ENCODE assay signal across 8 cellular contexts in genomic region chr1:243354511-243355153, GRCh38.
DNase-seq lines count a peak whose midpoint lies in the region; ATAC-seq and TF ChIP-seq lines count a peak whose summit lies in the region.

No MANE protein-coding gene starts in this region.

- H3K36me3 ChIP-seq in adrenal gland (replicated peaks in 1 of 2) = peaks cover 0 to 4% of the 10 kb centered on the region in 2 donors

- no peaks in the 10 kb centered on the region for H3K9me3 Mint-ChIP-seq in activated T-helper 17 cell treated with anti-CD3 and anti-CD28 coated beads, Interleukin-2, amount 50 U/mL, for 72 hours
- peaks cover 0 to 2% (median 0%) of the 10 kb centered on the region in 7 donors for H3K9me3 Mint-ChIP-seq in naive B cell

- no peaks in the 10 kb centered on the region for H3K9me3 ChIP-seq in adrenal gland (replicated peaks in 1 of 3)

- ATAC-seq in GM18505 (IDR thresholded peaks at IDR 0.05; ENCODE audit: unreplicated experiment) (peak; percentile 82), naive B cell (ENCODE audit: low read depth in 2 of 2) (no peak), HG02763 (IDR thresholded peaks at IDR 0.05; ENCODE audit: unreplicated experiment) (no peak), HG03159 (IDR thresholded peaks at IDR 0.05; ENCODE audit: unreplicated experiment) (no peak)
- peak; percentile 80 for ATAC-seq in activated T-helper 17 cell treated with anti-CD3 and anti-CD28 coated beads, Interleukin-2, amount 50 U/mL, for 72 hours (replicated peaks)

- H3K4me1 ChIP-seq in adrenal gland (replicated peaks in 1 of 2) = peaks cover 12 to 15% of the 10 kb centered on the region in 2 donors

- no peaks in the 10 kb centered on the region for H3K27me3 Mint-ChIP-seq in activated T-helper 17 cell treated with anti-CD3 and anti-CD28 coated beads, Interleukin-2, amount 50 U/mL, for 72 hours
- H3K27me3 Mint-ChIP-seq in naive B cell = no peaks in the 10 kb centered on the region

- DNase-seq in HFF-Myc (ENCODE audit: extremely low read depth, low read depth) (no peak), naive B cell (no peak), adrenal gland (no peak), NCI-H526 (lab: John Stamatoyannopoulos, UW) (no peak)

- H3K27ac ChIP-seq in adrenal gland = peak overlapping the region in 2 of 5 donors; percentile 39 to 46

- H3K4me3 ChIP-seq in HFF-Myc (replicated peaks; ENCODE audit: low read depth, low read length) (0 out of 2 replicates have a peak overlapping the region, but pooled peaks have one; percentile 3), adrenal gland (peak overlapping the region in 2 of 4 donors; percentile 5 to 56)

- peaks cover 20% of the 10 kb centered on the region for H3K36me3 Mint-ChIP-seq in activated T-helper 17 cell treated with anti-CD3 and anti-CD28 coated beads, Interleukin-2, amount 50 U/mL, for 72 hours (ENCODE audit: low read depth)
- H3K36me3 Mint-ChIP-seq in naive B cell = peaks cover 8 to 17% of the 10 kb centered on the region in 2 donors

- intact Hi-C loops in adrenal gland (cut with DNase I) = no loop called here

- peak overlapping the region; percentile 45 for H3K27ac Mint-ChIP-seq in activated T-helper 17 cell treated with anti-CD3 and anti-CD28 coated beads, Interleukin-2, amount 50 U/mL, for 72 hours
- peak overlapping the region in 3 of 6 donors; percentile 24 to 73 (median 57) for H3K27ac Mint-ChIP-seq in naive B cell

- TF ChIP-seq CTCF in HFF-Myc (IDR thresholded peaks at IDR 0.05; ENCODE audit: low read depth, low read length, missing control alignments) (no peak), adrenal gland (IDR thresholded peaks at IDR 0.05) (no peak)

- 11 to 21% (median 13%) methylated on average over 4 of the region's 4 CpGs for WGBS in adrenal gland, 4 donors

- H3K4me3 Mint-ChIP-seq in activated T-helper 17 cell treated with anti-CD3 and anti-CD28 coated beads, Interleukin-2, amount 50 U/mL, for 72 hours = peak overlapping the region; percentile 59
- peak overlapping the region in 6 of 8 donors; percentile 1 to 69 (median 42) for H3K4me3 Mint-ChIP-seq in naive B cell

- TF ChIP-seq POLR2A in GM18505 (IDR thresholded peaks at IDR 0.05; ENCODE audit: borderline replicate concordance, extremely low read depth, insufficient read depth, insufficient read length) (no peak), adrenal gland (IDR thresholded peaks at IDR 0.05) (no peak)

- H3K4me1 Mint-ChIP-seq in activated T-helper 17 cell treated with anti-CD3 and anti-CD28 coated beads, Interleukin-2, amount 50 U/mL, for 72 hours = peaks cover 9% of the 10 kb centered on the region
- peaks cover 5 to 15% (median 8%) of the 10 kb centered on the region in 3 donors for H3K4me1 Mint-ChIP-seq in naive B cell

- H3K27me3 ChIP-seq in adrenal gland = no peaks in the 10 kb centered on the region

Comparison
In these comparisons a context has a peak if more than half of its experiments do, and no peak if none do; other contexts are left out.
1. ATAC-seq: peak in GM18505 (single experiment) and activated T-helper 17 cell treated with anti-CD3 and anti-CD28 coated beads, Interleukin-2, amount 50 U/mL, for 72 hours (single experiment); none in naive B cell (0 of 2), HG02763 (single experiment) and HG03159 (single experiment).